Comparison of ENCODE assay signal across 1 cellular context in genomic region chr17:5800131-5800530, GRCh38.
TF ChIP-seq lines count a peak whose summit lies in the region.

No MANE protein-coding gene starts in this region.

TF ChIP-seq in SK-N-SH, 30 proteins besides CTCF, POLR2A, EP300 and RAD21 (continued from another document):
- TF ChIP-seq REST (IDR thresholded peaks at IDR 0.05; ENCODE audit: low read depth, low read length) (no peak), SIN3A (IDR thresholded peaks at IDR 0.05; ENCODE audit: borderline replicate concordance, low read depth, low read length) (no peak)
